Comparison of ENCODE assay signal across 13 cellular contexts in the genomic region with DNA sequence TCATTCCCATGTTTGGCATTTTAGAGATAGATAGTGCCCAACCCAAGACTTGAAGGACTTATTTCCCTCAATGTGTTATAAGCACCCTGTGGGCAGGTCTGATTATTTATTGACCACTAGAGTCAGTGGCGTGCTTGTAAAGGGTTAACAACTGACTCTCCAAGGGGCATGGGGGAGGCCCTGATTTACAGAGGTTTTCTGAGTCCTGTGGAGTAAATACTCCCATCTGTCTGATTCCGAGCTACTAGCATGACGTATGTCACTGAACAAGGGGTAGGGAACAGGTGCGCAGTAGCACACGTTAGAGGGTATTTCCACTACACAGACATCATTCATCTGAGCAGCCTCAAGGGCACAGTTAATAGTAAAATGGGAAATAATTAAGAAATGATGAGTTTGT. TPM values are rescaled to one million over a fixed set of nuclear protein-coding genes. Genes with fewer than 3 reads are reported as not detected.
DNase-seq lines count a peak whose midpoint lies in the region; ATAC-seq and TF ChIP-seq lines count a peak whose summit lies in the region.
"Had no signal": no experiment of that assay in that cellular context is flagged by ENCODE, and none has a peak within 500 bp of the region (broad histone marks: within the 10 kb centered on the region; RNA-seq: fewer than 3 reads in every experiment).

No MANE protein-coding gene starts in this region.

- no peak for TF ChIP-seq EP300 in stomach (IDR thresholded peaks at IDR 0.05)

- H3K27me3 ChIP-seq in Loucy (ENCODE audit: insufficient read depth, low read length, poor library complexity, severe bottlenecking): no peaks in the 10 kb centered on the region
- no peaks in the 10 kb centered on the region for H3K27me3 ChIP-seq in stomach

- no peak overlapping the region for H2AFZ ChIP-seq in Loucy (ENCODE audit: low read length)
- H2AFZ ChIP-seq in OCI-LY7 (ENCODE audit: low read length): peak overlapping the region; percentile 95; the same call in 1 of the 2 replicates

- POLR2A ChIA-PET in OCI-LY7 (lab: Charles Lee): interaction anchor here (0.6 to 4.9 kb wide), 18 partner anchors 10 to 288 kb away, joined by 3 to 61 read pairs (median 6); partner anchors contain the start of genes EFHC1 and TRAM2

- H3F3A ChIP-seq in Loucy (ENCODE audit: low read depth): no peaks in the 10 kb centered on the region

- H3K79me2 ChIP-seq in Loucy (ENCODE audit: insufficient read depth, low read length) (no peaks in the 10 kb centered on the region), OCI-LY7 (ENCODE audit: insufficient read depth, low read depth, low read length) (no peaks in the 10 kb centered on the region)

- H3K36me3 Mint-ChIP-seq in glutamatergic neuron (ENCODE audit: unreplicated experiment): no peaks in the 10 kb centered on the region

- peak overlapping the region; percentile 82 for H3K4me3 Mint-ChIP-seq in glutamatergic neuron (ENCODE audit: unreplicated experiment)
- H3K4me3 Mint-ChIP-seq: activated CD4-positive, alpha-beta T cell treated with anti-CD3 and anti-CD28 coated beads, Interleukin-2, amount 10 ng/mL, durations not matched to agents 7 days and 5 days had no signal

- H3K9ac ChIP-seq in Loucy (ENCODE audit: low read depth, low read length, poor library complexity, severe bottlenecking): peak overlapping the region; percentile 25

- H3K27me3 Mint-ChIP-seq in glutamatergic neuron (ENCODE audit: unreplicated experiment): peaks cover 18% of the 10 kb centered on the region

- H3K9me2 ChIP-seq in Loucy (replicated peaks; ENCODE audit: low read depth, low read length): no peaks in the 10 kb centered on the region
- H3K9me2 ChIP-seq in OCI-LY7 (ENCODE audit: insufficient read depth, low read length): no peaks in the 10 kb centered on the region

- H3K4me2 ChIP-seq in Loucy (ENCODE audit: low read depth, low read length, poor library complexity, severe bottlenecking) (peak overlapping the region; percentile 67), OCI-LY7 (ENCODE audit: low read length) (peak overlapping the region; percentile 84)

- CTCF ChIA-PET in OCI-LY7 (lab: Charles Lee; ENCODE audit: unreplicated experiment): interaction anchor here (0.7 to 0.8 kb wide), 2 partner anchors 9 to 11 kb away, joined by 3 read pairs; no protein-coding TSS in a partner anchor

- peak overlapping the region; percentile 100 for H3K27ac Mint-ChIP-seq in glutamatergic neuron (ENCODE audit: unreplicated experiment)
- H3K27ac Mint-ChIP-seq: activated CD4-positive, alpha-beta T cell treated with anti-CD3 and anti-CD28 coated beads, Interleukin-2, amount 10 ng/mL, durations not matched to agents 7 days and 5 days had no signal

- BruUV-seq in OCI-LY7 (replicated peaks; lab: Mats Ljungman, UMichigan): no TSS peak

- TF ChIP-seq POLR2A in stomach (IDR thresholded peaks at IDR 0.05): no peak

- H3K4me1 Mint-ChIP-seq in glutamatergic neuron (ENCODE audit: low read depth, unreplicated experiment): peaks cover 51% of the 10 kb centered on the region

- H3K36me3 ChIP-seq in Loucy (ENCODE audit: insufficient read depth, low read length) (no peaks in the 10 kb centered on the region), OCI-LY7 (ENCODE audit: insufficient read depth, low read length) (no peaks in the 10 kb centered on the region), stomach (no peaks in the 10 kb centered on the region)

- no peak for ATAC-seq in GM19397 (IDR thresholded peaks at IDR 0.05; ENCODE audit: unreplicated experiment)

- intact Hi-C loops in OCI-LY7 (cut with micrococcal nuclease; ENCODE audit: unreplicated experiment) (loop anchor here (2.0 kb wide), 1 partner anchor 69 kb away; no protein-coding TSS in a partner anchor), stomach (cut with DNase I; ENCODE audit: low total_unique reads) (loop anchor here (10.0 kb wide), 1 partner anchor 179 kb away; no protein-coding TSS in a partner anchor)

- H3K4me3 ChIP-seq in Loucy (ENCODE audit: low read length, poor library complexity, severe bottlenecking) (no peak overlapping the region), OCI-LY7 (ENCODE audit: low read depth, low read length, poor library complexity, severe bottlenecking) (no peak overlapping the region), stomach (no peak overlapping the region)

- H3K27ac ChIP-seq in OCI-LY7 (ENCODE audit: low read depth, low read length, poor library complexity, severe bottlenecking) (peak overlapping the region; percentile 89), stomach (peak overlapping the region in 4 of 5 donors; percentile 32 to 78 (median 74))
- H3K27ac ChIP-seq: C4-2B had no signal

- H3K4me1 ChIP-seq in Loucy (ENCODE audit: insufficient read depth, low read length, poor library complexity, severe bottlenecking): peaks cover 37% of the 10 kb centered on the region
- peaks cover 79% of the 10 kb centered on the region for H3K4me1 ChIP-seq in OCI-LY7 (ENCODE audit: insufficient read depth, low read length, poor library complexity, severe bottlenecking)
- H3K4me1 ChIP-seq in stomach: peaks cover 0 to 51% (median 27%) of the 10 kb centered on the region in 4 donors

- H3K9me3 ChIP-seq in Loucy (ENCODE audit: insufficient read depth, low read depth, low read length) (no peaks in the 10 kb centered on the region), OCI-LY7 (ENCODE audit: low read length) (no peaks in the 10 kb centered on the region), stomach (no peaks in the 10 kb centered on the region)

- no peaks in the 10 kb centered on the region for H4K20me1 ChIP-seq in Loucy (ENCODE audit: insufficient read depth, low read length, poor library complexity, severe bottlenecking)
- H4K20me1 ChIP-seq in OCI-LY7 (ENCODE audit: insufficient read depth, low read length): no peaks in the 10 kb centered on the region

- WGBS in stomach, 5 donors: 84 to 91% (median 86%) methylated on average over 5 of the region's 5 CpGs

- H3K9me3 Mint-ChIP-seq in glutamatergic neuron (ENCODE audit: unreplicated experiment): peaks cover 19% of the 10 kb centered on the region
- H3K9me3 Mint-ChIP-seq: activated CD4-positive, alpha-beta T cell treated with anti-CD3 and anti-CD28 coated beads, Interleukin-2, amount 10 ng/mL, durations not matched to agents 7 days and 5 days had no signal

- DNase-seq in OCI-LY7 (ENCODE audit: low spot score): peak; percentile 74
- no peak for DNase-seq in glutamatergic neuron
- DNase-seq in stomach: no peak
- no peak for DNase-seq in DMS153 (lab: John Stamatoyannopoulos, UW)
- DNase-seq in NK-92 (lab: John Stamatoyannopoulos, UW; ENCODE audit: unreplicated experiment): no peak
- DNase-seq: activated CD4-positive, alpha-beta T cell treated with anti-CD3 and anti-CD28 coated beads, Interleukin-2, amount 10 ng/mL, durations not matched to agents 7 days and 5 days; NCI-H2029; NCI-H774; occipital lobe; stimulated activated CD4-positive, alpha-beta T cell treated with anti-CD3 and anti-CD28 coated beads, Interleukin-12 subunit alpha, Interleukin-12 subunit beta, amount 100 ng/mL, for 4 hours had no signal

- TF ChIP-seq CTCF in Loucy (conservative IDR thresholded peaks at IDR 0.05; ENCODE audit: low read length): no peak
- no peak for TF ChIP-seq CTCF in OCI-LY7 (conservative IDR thresholded peaks at IDR 0.05; ENCODE audit: low read length)
- no peak for TF ChIP-seq CTCF in glutamatergic neuron (IDR thresholded peaks at IDR 0.05; ENCODE audit: partially characterized antibody, unreplicated experiment)
- no peak for TF ChIP-seq CTCF in stomach (IDR thresholded peaks at IDR 0.05)

RNA-seq across cellular contexts. Expression of gene TRAM2, which starts 17.4 kb away (rescaled TPM):
- total RNA-seq in OCI-LY7 (2014; rRNA removed; shearing (Covaris generic)): 16.3 and 19.3 TPM in 2 replicates
- total RNA-seq in OCI-LY7 (2022): 34.9 and 38.2 TPM in 2 replicates
- total RNA-seq in glutamatergic neuron (ENCODE audit: unreplicated experiment): 16.2 TPM
- total RNA-seq in stomach: 10 to 100 TPM in 2 of 5 donors, 1 to 10 TPM in 3; 1.4 to 14.1 (median 6.4) TPM
- 1 to 10 TPM; 2.1 to 2.7 (median 2.1) TPM for polyA plus RNA-seq in stomach
